Comparison of ENCODE assay signal across 8 cellular contexts in the genomic region with DNA sequence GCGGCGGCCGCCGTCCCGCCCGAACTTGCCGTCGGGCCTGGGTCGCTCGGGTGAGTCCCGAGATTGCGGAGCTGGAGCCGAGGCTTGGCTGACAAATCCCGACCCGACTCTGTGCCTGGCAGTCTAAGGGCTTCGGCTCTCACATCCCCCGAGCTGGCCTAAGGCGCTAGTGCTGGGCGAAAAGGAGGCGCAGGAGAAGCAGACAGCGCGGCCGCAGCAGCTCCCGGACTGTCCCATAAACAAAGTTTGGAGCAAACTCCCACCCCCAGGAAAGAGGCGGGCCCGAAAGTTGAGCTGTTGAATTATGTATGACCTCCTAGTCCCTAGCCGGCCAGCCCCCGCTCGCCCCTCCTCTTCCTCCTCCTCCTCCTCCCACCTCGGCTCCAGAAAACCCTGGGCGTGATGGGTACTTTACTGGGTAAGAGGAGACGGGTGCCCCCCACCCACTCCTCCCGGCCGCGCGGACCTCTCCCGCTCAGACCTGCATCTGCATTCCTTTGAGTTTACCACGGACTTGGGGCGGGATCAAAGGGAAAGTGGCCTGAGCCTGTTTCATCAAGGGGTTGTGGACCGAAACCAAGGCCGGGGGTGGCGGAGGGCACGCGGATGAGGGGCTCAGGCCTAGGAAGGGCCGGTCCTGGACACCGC. TPM values are rescaled to one million over a fixed set of nuclear protein-coding genes. Genes with fewer than 3 reads are reported as not detected.
DNase-seq lines count a peak whose midpoint lies in the region; ATAC-seq and TF ChIP-seq lines count a peak whose summit lies in the region.

A gene (minus strand): TSS at position 230 of the 648 bp plus-strand sequence. CDS start 719 bp downstream, outside the sequence.

- peak within 1 kb of the TSS; percentile 47 to 52 for H3K27ac Mint-ChIP-seq in T-cell

- H3K4me3 Mint-ChIP-seq in T-cell = peak within 1 kb of the TSS; percentile 76 to 83 (median 78)

- no peaks in the 10 kb centered on the region for H3K36me3 Mint-ChIP-seq in T-cell

- ATAC-seq in HG03558 (IDR thresholded peaks at IDR 0.05; ENCODE audit: extremely low read depth, unreplicated experiment) (peak; percentile 27), T-cell (replicated peaks in 1 of 4) (peak; percentile 22 to 48 (median 38))

- peaks cover 0 to 6% (median 0%) of the 10 kb centered on the region in 3 donors for H3K9me3 Mint-ChIP-seq in T-cell

- H3K27ac ChIP-seq in caudate nucleus (ENCODE audit: low read depth, low read length) = peak within 1 kb of the TSS; percentile 93
- peak within 1 kb of the TSS; percentile 93 to 99 (median 98) for H3K27ac ChIP-seq in sigmoid colon

- WGBS in sigmoid colon, 2 donors = 0 to 1% methylated on average over 46 of the region's 46 CpGs

- DNase-seq in DMS114 treated with DMSO at 0.1 percent for 48 hours (lab: John Stamatoyannopoulos, UW; ENCODE audit: unreplicated experiment) (peak; percentile 83), GM20000 (ENCODE audit: low spot score) (peak; percentile 91), T-cell (peak in 5 of 34 experiments; percentile 1 to 15 (median 6)), caudate nucleus (lab: John Stamatoyannopoulos, UW) (peak in 59 of 61 donors; percentile 10 to 84 (median 66)), sigmoid colon (peak; percentile 99), SK-N-DZ (ENCODE audit: low spot score) (no peak)

- H3K4me1 ChIP-seq in sigmoid colon = peaks cover 0 to 57% (median 52%) of the 10 kb centered on the region in 4 donors

- peak in 2 of 4 donors; percentile 22 to 62 for TF ChIP-seq EP300 in sigmoid colon (IDR thresholded peaks at IDR 0.05)

- POLR2A ChIA-PET in T-cell (lab: Charles Lee) = no interaction called here

- H3K27me3 ChIP-seq in sigmoid colon = no peaks in the 10 kb centered on the region

- H3K36me3 ChIP-seq in sigmoid colon = peaks cover 0 to 9% (median 0%) of the 10 kb centered on the region in 4 donors

- intact Hi-C loops in sigmoid colon (cut with DNase I) = loop anchor here (2.0 to 10.0 kb wide), 6 partner anchors 59 to 703 kb away; a partner anchor contains a TSS

- H3K4me3 ChIP-seq in iPS-18c (ENCODE audit: insufficient read depth, low read depth, low read length) (peak within 1 kb of the TSS; percentile 88), sigmoid colon (peak within 1 kb of the TSS; percentile 57 to 81 (median 72))

- CTCF ChIA-PET in T-cell (lab: Charles Lee) = no interaction called here

- TF ChIP-seq POLR2A in sigmoid colon (IDR thresholded peaks at IDR 0.05) = peak; percentile 91 to 97

- peaks cover 13 to 19% (median 16%) of the 10 kb centered on the region in 3 donors for H3K4me1 Mint-ChIP-seq in T-cell

- no peak for TF ChIP-seq CTCF in GM20000 (IDR thresholded peaks at IDR 0.05; ENCODE audit: extremely low read depth, missing control alignments)
- no peak for TF ChIP-seq CTCF in sigmoid colon (IDR thresholded peaks at IDR 0.05)

- peaks cover 2% of the 10 kb centered on the region for H3K9me3 ChIP-seq in iPS-18c (ENCODE audit: control insufficient read depth, insufficient read depth, low read length)
- H3K9me3 ChIP-seq in sigmoid colon = no peaks in the 10 kb centered on the region

- peaks cover 52 to 69% of the 10 kb centered on the region in 2 donors for H3K27me3 Mint-ChIP-seq in T-cell

RNA-seq across cellular contexts. Expression of the gene that starts here (rescaled TPM):
- total RNA-seq in T-cell (1 to 10 TPM in 4 of 5 donors, under 1 TPM in 1; 0.43 to 1.6 (median 1.1) TPM), sigmoid colon (100 to 1,000 TPM; 243 to 340 (median 317) TPM)
- polyA plus RNA-seq in sigmoid colon = 10 to 100 TPM in 2 of 3 donors, 1 to 10 TPM in 1; 7.9 to 19.2 (median 15.2) TPM
- 0.06 and 0.21 TPM in 2 replicates for polyA plus RNA-seq in SK-N-DZ (2014; cell fraction: cytosol; rRNA removed)
- 0.34 TPM in 1 of 2 replicates, not detected in the other for polyA plus RNA-seq in SK-N-DZ (2014; cell fraction: nucleus; rRNA removed)

Comparison
In these comparisons a context has a peak if more than half of its experiments do, and no peak if none do; other contexts are left out.
1. RNA of the gene that starts here (total RNA-seq): 243 to 340 TPM in sigmoid colon; 0.43 to 1.6 TPM in T-cell; every median in the first group is over 10 times any median in the second.